ENCODE assay signal across 1 cellular context in genomic region chr5:213803-214395, GRCh38.
A peak's percentile ranks its signal among the peaks of the same experiment; 100 is the strongest.
TF ChIP-seq lines count a peak whose summit lies in the region.

No MANE protein-coding gene starts in this region.

TF ChIP-seq in GM12878, 131 proteins besides CTCF, POLR2A, EP300 and RAD21:
- no peak for TF ChIP-seq MTA2 (IDR thresholded peaks at IDR 0.05; ENCODE audit: low read depth)
- peak; percentile 57 to 68; a peak in 3 of 4 replicates for TF ChIP-seq BHLHE40 (IDR thresholded peaks at IDR 0.05; ENCODE audit: borderline replicate concordance in 1 of 2, low read depth in 2 of 2, low read length in 1 of 2)
